In genomic region chr5:158074992-158075769, GRCh38 we compare ENCODE assay signal across 8 cellular contexts.
DNase-seq lines count a peak whose midpoint lies in the region; ATAC-seq and TF ChIP-seq lines count a peak whose summit lies in the region.

No MANE protein-coding gene starts in this region.

- WGBS in ectodermal cell, 2 experiments, result 35 to 40% methylated on average over 10 of the region's 12 CpGs

- no peak overlapping the region for H3K4me3 Mint-ChIP-seq in activated CD4-positive, alpha-beta T cell treated with anti-CD3 and anti-CD28 coated beads, Interleukin-2, amount 10 ng/mL, durations not matched to agents 7 days and 5 days

- H3K27ac Mint-ChIP-seq in activated CD4-positive, alpha-beta T cell treated with anti-CD3 and anti-CD28 coated beads, Interleukin-2, amount 10 ng/mL, durations not matched to agents 7 days and 5 days, result no peak overlapping the region

- H3K4me1 Mint-ChIP-seq in activated CD4-positive, alpha-beta T cell treated with anti-CD3 and anti-CD28 coated beads, Interleukin-2, amount 10 ng/mL, durations not matched to agents 7 days and 5 days, result no peaks in the 10 kb centered on the region

- peak; percentile 3 for DNase-seq in GM06990 (ENCODE audit: extremely low read depth, insufficient read length)
- peak; percentile 23 for DNase-seq in NCI-H226
- peak; percentile 53 for DNase-seq in activated CD4-positive, alpha-beta T cell treated with anti-CD3 and anti-CD28 coated beads, Interleukin-2, amount 10 ng/mL, durations not matched to agents 7 days and 5 days
- peak; percentile 66 to 83 for DNase-seq in lung microvascular endothelial cell (ENCODE audit: low read depth in 2 of 2)
- DNase-seq in stimulated activated CD8-positive, alpha-beta memory T cell treated with anti-CD3 and anti-CD28 coated beads, Interleukin-15, amount 100 ng/mL, for 48 hours (ENCODE audit: low read depth in 2 of 2), result peak; percentile 11 to 13
- DNase-seq in NCI-H187 treated with DMSO at 0.1 percent for 48 hours (lab: John Stamatoyannopoulos, UW), result no peak

- POLR2A ChIA-PET in activated CD4-positive, alpha-beta T cell treated with anti-CD3 and anti-CD28 coated beads, Interleukin-2, amount 10 ng/mL, durations not matched to agents 7 days and 5 days (lab: Charles Lee), result no interaction called here

- H3K27me3 ChIP-seq in GM06990 (replicated peaks; ENCODE audit: control insufficient read depth, insufficient read depth, low read length) (no peaks in the 10 kb centered on the region), ectodermal cell (ENCODE audit: control insufficient read depth, insufficient read depth, low read length, poor library complexity, severe bottlenecking) (no peaks in the 10 kb centered on the region)

- peak; percentile 76 for ATAC-seq in HG02852 (IDR thresholded peaks at IDR 0.05; ENCODE audit: unreplicated experiment)

- H3K9me3 Mint-ChIP-seq in activated CD4-positive, alpha-beta T cell treated with anti-CD3 and anti-CD28 coated beads, Interleukin-2, amount 10 ng/mL, durations not matched to agents 7 days and 5 days, result no peaks in the 10 kb centered on the region

- no peaks in the 10 kb centered on the region for H3K36me3 Mint-ChIP-seq in activated CD4-positive, alpha-beta T cell treated with anti-CD3 and anti-CD28 coated beads, Interleukin-2, amount 10 ng/mL, durations not matched to agents 7 days and 5 days (ENCODE audit: low read depth)

- CTCF ChIA-PET in activated CD4-positive, alpha-beta T cell treated with anti-CD3 and anti-CD28 coated beads, Interleukin-2, amount 10 ng/mL, durations not matched to agents 7 days and 5 days (lab: Charles Lee), result interaction anchor here (0.8 to 1.5 kb wide), 6 partner anchors 9 to 621 kb away, joined by 3 to 5 read pairs (median 4); no protein-coding TSS in a partner anchor

- H3K4me3 ChIP-seq in GM06990 (replicated peaks; ENCODE audit: low read depth, low read length) (no peak overlapping the region), ectodermal cell (ENCODE audit: insufficient read depth, low read depth, low read length) (no peak overlapping the region)

- H3K27me3 Mint-ChIP-seq in activated CD4-positive, alpha-beta T cell treated with anti-CD3 and anti-CD28 coated beads, Interleukin-2, amount 10 ng/mL, durations not matched to agents 7 days and 5 days, result peaks cover 5% of the 10 kb centered on the region

- no peaks in the 10 kb centered on the region for H3K36me3 ChIP-seq in GM06990 (ENCODE audit: control insufficient read depth, insufficient read depth, low read length)
- H3K36me3 ChIP-seq in ectodermal cell (ENCODE audit: control insufficient read depth, insufficient read depth, low read length), result no peaks in the 10 kb centered on the region

- TF ChIP-seq CTCF in GM06990 (IDR thresholded peaks at IDR 0.05; ENCODE audit: insufficient read depth, low read length, poor library complexity, severe bottlenecking), result peak; percentile 92

- H3K9me3 ChIP-seq in ectodermal cell (ENCODE audit: control insufficient read depth, low read length), result no peaks in the 10 kb centered on the region

- peak overlapping the region; percentile 62 for H3K27ac ChIP-seq in ectodermal cell (ENCODE audit: insufficient read depth, low read depth, low read length, poor library complexity, severe bottlenecking)

- peaks cover under 1% of the 10 kb centered on the region for H3K4me1 ChIP-seq in ectodermal cell (ENCODE audit: control insufficient read depth, insufficient read depth, low read length)
